1 cellular context compared by ENCODE assay signal in genomic region chr1:54859687-54860391, GRCh38.
TF ChIP-seq lines count a peak whose summit lies in the region.

No MANE protein-coding gene starts in this region.

TF ChIP-seq in IMR-90, 13 proteins besides CTCF, POLR2A, EP300 and RAD21:
- TF ChIP-seq MXI1 (IDR thresholded peaks at IDR 0.05; ENCODE audit: borderline replicate concordance, low read depth, low read length) (no peak), NFE2L2 (IDR thresholded peaks at IDR 0.05; ENCODE audit: low read depth, low read length) (no peak), BHLHE40 (IDR thresholded peaks at IDR 0.05; ENCODE audit: low read depth, low read length) (no peak), MAFK (IDR thresholded peaks at IDR 0.05; ENCODE audit: low read depth, low read length) (no peak), CHD1 (IDR thresholded peaks at IDR 0.05; ENCODE audit: low read depth, low read length) (no peak), MAZ (IDR thresholded peaks at IDR 0.05; ENCODE audit: borderline replicate concordance, low read depth, low read length) (no peak), CEBPB (IDR thresholded peaks at IDR 0.05; ENCODE audit: low read depth, low read length) (no peak), SMC3 (IDR thresholded peaks at IDR 0.05; ENCODE audit: low read depth, low read length) (no peak), RFX5 (IDR thresholded peaks at IDR 0.05; ENCODE audit: low read depth, low read length) (no peak), USF2 (IDR thresholded peaks at IDR 0.05; ENCODE audit: low read depth, low read length) (no peak), RCOR1 (IDR thresholded peaks at IDR 0.05; ENCODE audit: insufficient replicate concordance, low read length) (no peak)
